8 cellular contexts compared by ENCODE assay signal in the genomic region with DNA sequence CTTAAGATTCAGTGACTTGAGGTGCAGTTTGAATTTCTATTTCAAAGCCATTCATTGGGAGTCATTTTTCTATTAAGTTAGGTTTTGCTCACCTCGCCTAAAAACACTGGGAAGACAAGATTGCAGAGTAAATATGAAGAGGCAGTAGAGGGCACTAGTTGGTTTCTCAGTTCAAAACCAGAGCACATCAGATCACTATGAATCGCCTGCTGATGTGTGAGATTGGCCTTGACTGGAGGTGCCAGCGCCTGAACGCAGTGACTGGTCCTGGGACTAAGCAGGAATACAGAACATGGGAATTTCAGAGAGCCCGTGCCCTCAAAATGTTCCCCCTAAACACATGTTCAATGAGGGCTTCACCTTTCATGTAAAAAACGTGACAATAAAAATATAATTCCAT.
DNase-seq lines count a peak whose midpoint lies in the region; ATAC-seq and TF ChIP-seq lines count a peak whose summit lies in the region.

No MANE protein-coding gene starts in this region.

- peak; percentile 48 for DNase-seq in activated CD4-positive, alpha-beta T cell treated with anti-CD3 and anti-CD28 coated beads, Interleukin-2, amount 10 ng/mL, durations not matched to agents 7 days and 5 days
- no peak for DNase-seq in activated CD4-positive, alpha-beta T cell treated with anti-CD3 and anti-CD28 coated beads for 1 hour
- DNase-seq in PC-9 = peak in 1 of 2 experiments; percentile 25
- peak; percentile 82 to 89 for DNase-seq in cardiac fibroblast (ENCODE audit: low read depth in 2 of 2)
- peak; percentile 60 to 75 (median 73) for DNase-seq in right lobe of liver
- peak; percentile 62 for DNase-seq in ureter (ENCODE audit: low spot score)

- no peaks in the 10 kb centered on the region for H3K9me2 ChIP-seq in PC-9 (ENCODE audit: insufficient read depth)

- CTCF ChIA-PET in activated CD4-positive, alpha-beta T cell treated with anti-CD3 and anti-CD28 coated beads, Interleukin-2, amount 10 ng/mL, durations not matched to agents 7 days and 5 days (lab: Charles Lee) = interaction anchor here (1.0 kb wide), 1 partner anchor 16 kb away, joined by 3 read pairs; no protein-coding TSS in a partner anchor
- CTCF ChIA-PET in PC-9 (lab: Charles Lee) = no interaction called here

- peak; percentile 39; the same call in 1 of the 2 replicates for TF ChIP-seq CTCF in PC-9 (conservative IDR thresholded peaks at IDR 0.05)
- TF ChIP-seq CTCF in cardiac fibroblast (IDR thresholded peaks at IDR 0.05; ENCODE audit: low read depth, low read length) = peak; percentile 41
- TF ChIP-seq CTCF in right lobe of liver (IDR thresholded peaks at IDR 0.05) = peak; percentile 43 to 62 (median 48)

- H3K4me1 ChIP-seq in PC-9 (replicated peaks; ENCODE audit: insufficient read depth) = no peaks in the 10 kb centered on the region
- peaks cover 0 to 58% (median 12%) of the 10 kb centered on the region in 4 donors for H3K4me1 ChIP-seq in right lobe of liver

- no peaks in the 10 kb centered on the region for H4K20me1 ChIP-seq in PC-9 (ENCODE audit: insufficient read depth)

- intact Hi-C loops in PC-9 (cut with micrococcal nuclease; ENCODE audit: unreplicated experiment) = loop anchor here (1.0 to 5.0 kb wide), 3 partner anchors 15 to 165 kb away; no protein-coding TSS in a partner anchor
- intact Hi-C loops in right lobe of liver (cut with DNase I) = no loop called here

- H3K9me3 ChIP-seq in PC-9 (ENCODE audit: insufficient read depth, low read depth) = no peaks in the 10 kb centered on the region
- H3K9me3 ChIP-seq in right lobe of liver = no peaks in the 10 kb centered on the region

- H3K4me3 Mint-ChIP-seq in activated CD4-positive, alpha-beta T cell treated with anti-CD3 and anti-CD28 coated beads, Interleukin-2, amount 10 ng/mL, durations not matched to agents 7 days and 5 days = no peak overlapping the region

- no peak overlapping the region for H3K4me2 ChIP-seq in PC-9

- 9% methylated on average over 4 of the region's 6 CpGs for WGBS in right lobe of liver (ENCODE audit: insufficient coverage, low coverage, low lambda C conversion rate, missing lambda C conversion rate)

- H3K27me3 ChIP-seq in PC-9 (ENCODE audit: insufficient read depth, low read depth) (no peaks in the 10 kb centered on the region), right lobe of liver (no peaks in the 10 kb centered on the region)

- peaks cover 57% of the 10 kb centered on the region for H3K4me1 Mint-ChIP-seq in activated CD4-positive, alpha-beta T cell treated with anti-CD3 and anti-CD28 coated beads, Interleukin-2, amount 10 ng/mL, durations not matched to agents 7 days and 5 days

- H3K4me3 ChIP-seq in PC-9 = no peak overlapping the region
- no peak overlapping the region for H3K4me3 ChIP-seq in cardiac fibroblast (replicated peaks in 1 of 2; ENCODE audit: low read depth in 2 of 2, low read length in 2 of 2)
- no peak overlapping the region for H3K4me3 ChIP-seq in right lobe of liver

- H3K27ac Mint-ChIP-seq in activated CD4-positive, alpha-beta T cell treated with anti-CD3 and anti-CD28 coated beads, Interleukin-2, amount 10 ng/mL, durations not matched to agents 7 days and 5 days = peak overlapping the region; percentile 32

- H3K27ac ChIP-seq in PC-9 (no peak overlapping the region; the same call in 1 of the 2 replicates), right lobe of liver (peak overlapping the region; percentile 52 to 84 (median 79))

- H3K36me3 ChIP-seq in PC-9 (ENCODE audit: low read depth) (no peaks in the 10 kb centered on the region), right lobe of liver (no peaks in the 10 kb centered on the region)

- peak; percentile 61 for ATAC-seq in HG03066 (IDR thresholded peaks at IDR 0.05; ENCODE audit: low read depth, unreplicated experiment)
- ATAC-seq in right lobe of liver = peak; percentile 76 to 84 (median 77)
- no peak for ATAC-seq in GM21526 (IDR thresholded peaks at IDR 0.05; ENCODE audit: low FRiP score, unreplicated experiment)

- no peak overlapping the region for H2AFZ ChIP-seq in PC-9

- no TSS peak for BruUV-seq in PC-9 (replicated peaks; lab: Mats Ljungman, UMichigan)

- TF ChIP-seq POLR2A in right lobe of liver (IDR thresholded peaks at IDR 0.05) = peak; percentile 33

- H3K9me3 Mint-ChIP-seq in activated CD4-positive, alpha-beta T cell treated with anti-CD3 and anti-CD28 coated beads, Interleukin-2, amount 10 ng/mL, durations not matched to agents 7 days and 5 days = no peaks in the 10 kb centered on the region

- H3K27me3 Mint-ChIP-seq in activated CD4-positive, alpha-beta T cell treated with anti-CD3 and anti-CD28 coated beads, Interleukin-2, amount 10 ng/mL, durations not matched to agents 7 days and 5 days = no peaks in the 10 kb centered on the region

- H3K36me3 Mint-ChIP-seq in activated CD4-positive, alpha-beta T cell treated with anti-CD3 and anti-CD28 coated beads, Interleukin-2, amount 10 ng/mL, durations not matched to agents 7 days and 5 days (ENCODE audit: low read depth) = peaks cover 10% of the 10 kb centered on the region

- POLR2A ChIA-PET in activated CD4-positive, alpha-beta T cell treated with anti-CD3 and anti-CD28 coated beads, Interleukin-2, amount 10 ng/mL, durations not matched to agents 7 days and 5 days (lab: Charles Lee) = no interaction called here
- POLR2A ChIA-PET in PC-9 (lab: Charles Lee; ENCODE audit: unreplicated experiment) = interaction anchor here (0.6 kb wide), 1 partner anchor 257 kb away, joined by 3 read pairs; no protein-coding TSS in a partner anchor

- no peaks in the 10 kb centered on the region for H3F3A ChIP-seq in PC-9 (ENCODE audit: insufficient read depth, low read depth)

- no peaks in the 10 kb centered on the region for H3K79me2 ChIP-seq in PC-9 (ENCODE audit: low read depth)
